In the genomic region with DNA sequence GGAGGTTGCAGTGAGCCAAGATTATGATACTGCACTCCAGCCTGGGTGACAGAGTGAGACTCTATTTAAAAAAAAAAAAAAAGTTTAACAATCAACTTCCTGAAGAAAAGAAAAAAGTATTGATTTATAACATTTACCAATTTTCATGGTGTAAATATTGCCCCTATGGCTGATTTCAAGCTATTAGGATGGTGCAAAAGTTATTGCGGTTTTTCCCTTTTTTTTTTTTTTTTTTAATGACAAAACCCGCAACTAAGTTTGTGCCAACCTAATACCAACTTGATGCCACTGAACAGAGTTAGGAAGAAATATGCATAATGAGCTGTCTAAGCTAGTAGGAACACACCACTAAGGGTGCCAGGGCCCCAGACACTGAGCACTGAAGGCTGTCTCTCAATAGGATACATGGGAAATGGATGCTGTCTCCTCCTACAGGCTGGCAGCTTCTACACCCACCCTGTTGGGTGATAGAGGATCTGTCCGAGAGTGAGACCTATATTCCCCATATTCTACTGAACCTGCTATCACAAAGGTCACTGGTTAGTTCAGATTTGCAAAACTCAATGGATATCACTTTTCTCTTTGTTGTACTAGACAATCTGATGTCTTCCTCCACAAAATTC, we compare ENCODE assay signal across 15 cellular contexts. TPM values are rescaled to one million over a fixed set of nuclear protein-coding genes. Genes with fewer than 3 reads are reported as not detected.
DNase-seq lines count a peak whose midpoint lies in the region; ATAC-seq and TF ChIP-seq lines count a peak whose summit lies in the region.
"Had no signal": no experiment of that assay in that cellular context is flagged by ENCODE, and none has a peak within 500 bp of the region (broad histone marks: within the 10 kb centered on the region; RNA-seq: fewer than 3 reads in every experiment).

No MANE protein-coding gene starts in this region.

- intact Hi-C loops in PC-3 (cut with micrococcal nuclease) = no loop called here

- H3K27ac ChIP-seq in PC-3 (ENCODE audit: low read length) = no peak overlapping the region
- H3K27ac ChIP-seq: C4-2B, GM23248 had no signal

- H3K9me3 ChIP-seq in PC-3 (ENCODE audit: low read length) = no peaks in the 10 kb centered on the region
- H3K9me3 ChIP-seq: HAP-1 had no signal

- no TSS peak for BruUV-seq in PC-3 (replicated peaks; lab: Mats Ljungman, UMichigan)

- no peaks in the 10 kb centered on the region; the same call in 1 of the 2 replicates for H3K36me3 ChIP-seq in PC-3 (ENCODE audit: low read depth, low read length)
- H3K36me3 ChIP-seq: HAP-1 had no signal

- POLR2A ChIA-PET in PC-3 (lab: Charles Lee; ENCODE audit: unreplicated experiment) = no interaction called here

- no peak for ATAC-seq in PC-3
- ATAC-seq in GM21576 (IDR thresholded peaks at IDR 0.05; ENCODE audit: unreplicated experiment) = no peak

- no peak overlapping the region for H3K4me2 ChIP-seq in PC-3 (ENCODE audit: low read length)

- DNase-seq in NCI-H82 (lab: John Stamatoyannopoulos, UW) = peak; percentile 41
- no peak for DNase-seq in NCI-H82 treated with DMSO at 0.1 percent for 48 hours (lab: John Stamatoyannopoulos, UW; ENCODE audit: unreplicated experiment)
- peak; percentile 11 to 21 for DNase-seq in Kasumi-1 (lab: John Stamatoyannopoulos, UW)
- no peak for DNase-seq in PC-3
- DNase-seq in MV-4-11 (lab: John Stamatoyannopoulos, UW) = no peak
- no peak for DNase-seq in C1 segment of cervical spinal cord (lab: John Stamatoyannopoulos, UW)
- DNase-seq: CD4-positive, alpha-beta memory T cell; COR-L47; DND-41; GF-D8; GM23248 had no signal

- no peaks in the 10 kb centered on the region for H3K9me2 ChIP-seq in PC-3 (replicated peaks; ENCODE audit: low read length)

- no peaks in the 10 kb centered on the region for H3K79me2 ChIP-seq in PC-3 (ENCODE audit: low read length)

- H3K27me3 ChIP-seq in PC-3 (ENCODE audit: low read length) = no peaks in the 10 kb centered on the region

- H3F3A ChIP-seq in PC-3 (ENCODE audit: low read length, unreplicated experiment) = no peaks in the 10 kb centered on the region

- no peak overlapping the region for H2AFZ ChIP-seq in PC-3 (ENCODE audit: low read length)
- H2AFZ ChIP-seq: GM23248 had no signal

- no peak overlapping the region for H3K4me3 ChIP-seq in PC-3 (ENCODE audit: low read length)
- H3K4me3 ChIP-seq: GM23248, HAP-1 had no signal

- no peaks in the 10 kb centered on the region for H4K20me1 ChIP-seq in PC-3 (ENCODE audit: low read length)

- CTCF ChIA-PET in PC-3 (lab: Charles Lee) = interaction anchor here (0.6 kb wide), 1 partner anchor 106 kb away, joined by 5 read pairs; no protein-coding TSS in a partner anchor

- TF ChIP-seq CTCF in PC-3 (conservative IDR thresholded peaks at IDR 0.05; ENCODE audit: low read depth, low read length) = peak; percentile 20; the same call in 1 of the 2 replicates

- peaks cover 10% of the 10 kb centered on the region for H3K4me1 ChIP-seq in PC-3 (ENCODE audit: insufficient read depth, low read length)

- no peak overlapping the region for H3K9ac ChIP-seq in PC-3 (ENCODE audit: low read length)
- H3K9ac ChIP-seq: GM23248 had no signal

RNA-seq across cellular contexts. Expression of a gene that starts 6.5 kb away (rescaled TPM):
- total RNA-seq in PC-3 (2014; rRNA removed) = 42.5 and 50.3 TPM in 2 replicates

RNA-seq across cellular contexts. Expression of a gene that starts 48.0 kb away (rescaled TPM):
- total RNA-seq in PC-3 (2014; rRNA removed) = 7.8 and 8.8 TPM in 2 replicates
- total RNA-seq: B cell had no signal

Comparison
In these comparisons a context has a peak if more than half of its experiments do, and no peak if none do; other contexts are left out.
1. DNase-seq: peak in NCI-H82 (single experiment) and Kasumi-1 (2 of 2); none in NCI-H82 treated with DMSO at 0.1 percent for 48 hours (single experiment), PC-3 (single experiment), MV-4-11 (single experiment) and C1 segment of cervical spinal cord (0 of 14).